Comparison of ENCODE assay signal across 8 cellular contexts in genomic region chr12:89709994-89710872, GRCh38. TPM values are rescaled to one million over a fixed set of nuclear protein-coding genes. Genes with fewer than 3 reads are reported as not detected.
A peak's percentile ranks its signal among the peaks of the same experiment; 100 is the strongest.
DNase-seq lines count a peak whose midpoint lies in the region; ATAC-seq, FAIRE-seq and TF ChIP-seq lines count a peak whose summit lies in the region.

No MANE protein-coding gene starts in this region.

- peaks cover 3% of the 10 kb centered on the region for H3K36me3 Mint-ChIP-seq in CD4-positive, CD25-positive, alpha-beta regulatory T cell

- peak overlapping the region; percentile 96 to 98 (median 97) for H3K27ac Mint-ChIP-seq in CD4-positive, CD25-positive, alpha-beta regulatory T cell

- POLR2A ChIA-PET in K562 (lab: Yijun Ruan, JAX) = interaction anchor here (0.6 to 0.9 kb wide), 2 partner anchors 42 to 152 kb away, joined by 3 read pairs; no protein-coding TSS in a partner anchor

- peaks cover 35% of the 10 kb centered on the region for H3K4me1 ChIP-seq in CD4-positive, CD25-positive, alpha-beta regulatory T cell (ENCODE audit: control insufficient read depth, insufficient read depth, low read length, poor library complexity, severe bottlenecking)
- peaks cover 12 to 26% of the 10 kb centered on the region in 2 experiments; a peak in 4 of 5 replicates for H3K4me1 ChIP-seq in K562 (replicated peaks in 1 of 2; ENCODE audit: control insufficient read depth in 2 of 2, insufficient read depth in 2 of 2, low read length in 2 of 2)
- peaks cover 7 to 20% (median 13%) of the 10 kb centered on the region in 3 donors for H3K4me1 ChIP-seq in skeletal muscle tissue (ENCODE audit: control insufficient read depth in 3 of 3, insufficient read depth in 3 of 3, low read length in 3 of 3)

- TF ChIP-seq RAD21 in K562 (CRISPR knock-in tag; conservative IDR thresholded peaks at IDR 0.05 in 1 of 2, IDR thresholded peaks at IDR 0.05 in 1 of 2) = peak in 1 of 2 experiments; percentile 2; a peak in 1 of 4 replicates

- peaks cover under 1 to 13% of the 10 kb centered on the region in 2 experiments for H3K9me3 ChIP-seq in CD4-positive, CD25-positive, alpha-beta regulatory T cell (ENCODE audit: control insufficient read depth in 2 of 2, low read length in 2 of 2)
- H3K9me3 ChIP-seq in K562 (replicated peaks; ENCODE audit: control insufficient read depth, insufficient read depth, low read depth, low read length) = no peaks in the 10 kb centered on the region
- peaks cover 6% of the 10 kb centered on the region for H3K9me3 ChIP-seq in iPS-18c (ENCODE audit: control insufficient read depth, insufficient read depth, low read length)
- no peaks in the 10 kb centered on the region for H3K9me3 ChIP-seq in skeletal muscle tissue (ENCODE audit: control insufficient read depth in 3 of 3, low read length in 3 of 3)

- intact Hi-C loops in K562 (cut with micrococcal nuclease) = loop anchor here (2.0 kb wide), 2 partner anchors 45 to 167 kb away; no protein-coding TSS in a partner anchor

- peaks cover 30% of the 10 kb centered on the region for H3K79me2 ChIP-seq in K562 (ENCODE audit: control insufficient read depth, insufficient read depth, low read length)

- 2% methylated on average over 35 of the region's 45 CpGs for WGBS in K562 (ENCODE audit: insufficient coverage, low coverage, missing lambda C conversion rate)

- in situ Hi-C loops in K562 (cut with MboI) = no loop called here

- H3K9me1 ChIP-seq in K562 (ENCODE audit: control insufficient read depth, insufficient read depth, low read length) = no peaks in the 10 kb centered on the region

- no peak for TF ChIP-seq POLR2A in K562 (conservative IDR thresholded peaks at IDR 0.05)

- peak overlapping the region; percentile 92 to 98 (median 96) for H3K4me3 Mint-ChIP-seq in CD4-positive, CD25-positive, alpha-beta regulatory T cell

- peak overlapping the region; percentile 87 for H2AFZ ChIP-seq in K562 (ENCODE audit: low read depth, low read length)

- peak overlapping the region; percentile 81 to 97 for H3K9ac ChIP-seq in K562 (ENCODE audit: insufficient read depth in 1 of 2, low read depth in 2 of 2, low read length in 2 of 2)
- H3K9ac ChIP-seq in skeletal muscle tissue (ENCODE audit: low read depth in 1 of 3, low read length in 3 of 3) = peak overlapping the region; percentile 80 to 99 (median 94)

- TF ChIP-seq CTCF in K562 (IDR thresholded peaks at IDR 0.05 in 2 of 3, conservative IDR thresholded peaks at IDR 0.05 in 1 of 3; ENCODE audit: insufficient read depth in 2 of 3, low read depth in 1 of 3, low read length in 3 of 3) = no peak

- no peak for TF ChIP-seq EP300 in K562 (IDR thresholded peaks at IDR 0.05; ENCODE audit: low read length)

- DNase-seq in CD4-positive, CD25-positive, alpha-beta regulatory T cell = peak in 2 of 3 donors; percentile 8 to 35
- DNase-seq in NCI-H774 (lab: John Stamatoyannopoulos, UW) (peak; percentile 77), K562 (ENCODE audit: extremely low read depth in 1 of 4, low spot score in 3 of 4) (no peak), inferior parietal cortex (ENCODE audit: extremely low spot score) (no peak), COR-L47 (lab: John Stamatoyannopoulos, UW) (no peak)

- H3K27ac ChIP-seq in CD4-positive, CD25-positive, alpha-beta regulatory T cell (ENCODE audit: insufficient read depth, low read length, poor library complexity, severe bottlenecking) = peak overlapping the region; percentile 93
- H3K27ac ChIP-seq in K562 (ENCODE audit: extremely low read depth, low read depth, low read length) (peak overlapping the region; percentile 94), skeletal muscle tissue (ENCODE audit: low read depth, low read length) (peak overlapping the region; percentile 98)

- ATAC-seq in CD4-positive, CD25-positive, alpha-beta regulatory T cell (ENCODE audit: low read depth in 2 of 2) = no peak
- ATAC-seq in GM21390 (IDR thresholded peaks at IDR 0.05; ENCODE audit: unreplicated experiment) = peak; percentile 9
- ATAC-seq in K562 = peak; percentile 16

- peaks cover 0 to 13% (median 4%) of the 10 kb centered on the region in 7 donors for H3K9me3 Mint-ChIP-seq in CD4-positive, CD25-positive, alpha-beta regulatory T cell

- peaks cover 13% of the 10 kb centered on the region; the same call in 1 of the 2 replicates for H4K20me1 ChIP-seq in K562 (replicated peaks; ENCODE audit: control insufficient read depth, insufficient read depth, low read length)

- H3K4me3 ChIP-seq in CD4-positive, CD25-positive, alpha-beta regulatory T cell (ENCODE audit: low read depth, low read length) = peak overlapping the region; percentile 88
- H3K4me3 ChIP-seq in K562 (peak overlapping the region; percentile 75), iPS-18c (ENCODE audit: insufficient read depth, low read depth, low read length) (peak overlapping the region; percentile 90), skeletal muscle tissue (ENCODE audit: low read length in 3 of 3) (peak overlapping the region; percentile 82 to 93 (median 92))

- no peak for FAIRE-seq in K562 (lab: Jason Lieb, UNC)

- peak overlapping the region; percentile 90 for H3K4me2 ChIP-seq in K562 (ENCODE audit: insufficient read depth, low read length)

- H3K4me1 Mint-ChIP-seq in CD4-positive, CD25-positive, alpha-beta regulatory T cell = peaks cover 28 to 53% (median 30%) of the 10 kb centered on the region in 4 donors

- CTCF ChIA-PET in K562 (lab: Yijun Ruan, JAX; ENCODE audit: low intra/inter-chr PET ratio) = no interaction called here

- peaks cover 18% of the 10 kb centered on the region for H3K27me3 Mint-ChIP-seq in CD4-positive, CD25-positive, alpha-beta regulatory T cell

- H3K27me3 ChIP-seq in CD4-positive, CD25-positive, alpha-beta regulatory T cell (ENCODE audit: control insufficient read depth, insufficient read depth, low read length) = no peaks in the 10 kb centered on the region
- H3K27me3 ChIP-seq in K562 (ENCODE audit: control insufficient read depth in 2 of 2, insufficient read depth in 2 of 2, low read length in 2 of 2) (no peaks in the 10 kb centered on the region), skeletal muscle tissue (ENCODE audit: control insufficient read depth in 3 of 3, insufficient read depth in 3 of 3, low read length in 3 of 3) (no peaks in the 10 kb centered on the region)

- BruUV-seq in K562 (replicated peaks; lab: Mats Ljungman, UMichigan) = TSS peak; percentile 72

- no peaks in the 10 kb centered on the region for H3K36me3 ChIP-seq in CD4-positive, CD25-positive, alpha-beta regulatory T cell (ENCODE audit: control insufficient read depth, insufficient read depth, low read length)
- H3K36me3 ChIP-seq in K562 (ENCODE audit: control insufficient read depth, insufficient read depth, low read length) (no peaks in the 10 kb centered on the region), skeletal muscle tissue (ENCODE audit: control insufficient read depth in 3 of 3, insufficient read depth in 3 of 3, low read length in 3 of 3) (peaks cover 0 to 2% (median 0%) of the 10 kb centered on the region in 3 donors)

TF ChIP-seq in K562, 482 proteins besides CTCF, POLR2A, EP300 and RAD21 (continues in another document):
- peak; percentile 0; the same call in 1 of the 2 replicates for TF ChIP-seq ARID1B (IDR thresholded peaks at IDR 0.05)
- TF ChIP-seq CHD2 (IDR thresholded peaks at IDR 0.05; ENCODE audit: low read depth, low read length) = no peak
- no peak for TF ChIP-seq DDX20 (tag; IDR thresholded peaks at IDR 0.05; ENCODE audit: low read depth)
- TF ChIP-seq ZNF561 (CRISPR knock-in tag; conservative IDR thresholded peaks at IDR 0.05) = no peak
- no peak for TF ChIP-seq ZNF184 (CRISPR knock-in tag; IDR thresholded peaks at IDR 0.05)
- TF ChIP-seq ZNF316 (IDR thresholded peaks at IDR 0.05) = peak; percentile 36; the same call in 1 of the 2 replicates
- TF ChIP-seq TGIF2 (CRISPR knock-in tag; IDR thresholded peaks at IDR 0.05) = 0 out of 2 replicates have a peak, but pooled peaks have one; percentile 10
- no peak for TF ChIP-seq ZZZ3 (IDR thresholded peaks at IDR 0.05)
- no peak for TF ChIP-seq RBM22 (IDR thresholded peaks at IDR 0.05; ENCODE audit: low read depth, low read length, poor library complexity, severe bottlenecking)
- TF ChIP-seq SUPT5H (IDR thresholded peaks at IDR 0.05) = 0 out of 2 replicates have a peak, but pooled peaks have one; percentile 42
- TF ChIP-seq ZFP91 (CRISPR knock-in tag; IDR thresholded peaks at IDR 0.05) = no peak
- TF ChIP-seq TCF3 (CRISPR knock-in tag; IDR thresholded peaks at IDR 0.05) = peak; percentile 5; the same call in 1 of the 2 replicates

RNA-seq across cellular contexts. Expression of gene ATP2B1, which starts 1.6 kb away (rescaled TPM):
- 189 TPM for total RNA-seq in CD4-positive, CD25-positive, alpha-beta regulatory T cell
- 10 to 100 TPM; 51.1 to 78.6 (median 66.4) TPM for polyA plus RNA-seq in CD4-positive, CD25-positive, alpha-beta regulatory T cell
- 36.0 and 177 TPM in 2 replicates for total RNA-seq in K562 (2011; cell fraction: chromatin; rRNA removed; ENCODE audit: low replicate concordance)
- 21.2 and 30.4 TPM in 2 replicates for total RNA-seq in K562 (2011; cell fraction: nucleolus; rRNA removed)
- total RNA-seq in K562 (2011; cell fraction: nucleoplasm; rRNA removed) = 57.1 and 97.8 TPM in 2 replicates
- total RNA-seq in K562 (2014; rRNA removed) (15.4 and 27.9 TPM in 2 replicates), K562 (2014; rRNA removed; fragmentation: Illumina TruSeq; extraction: Trizol) (38.3 and 45.9 TPM in 2 replicates), K562 (2015; rRNA removed; fragmentation: Illumina TruSeq; extraction: Trizol) (35.0 and 39.0 TPM in 2 replicates), K562 (2021) (27.5 and 27.8 TPM in 2 replicates), skeletal muscle tissue (127 TPM)
- polyA plus RNA-seq in K562 (2011; rRNA removed) (17.5 and 22.7 TPM in 2 replicates), K562 (2014; fragmentation: Illumina TruSeq; extraction: Trizol) (26.1 and 28.5 TPM in 2 replicates), K562 (2014; fragmentation: Nextera tagmentation; extraction: Ambion mirVana) (1 to 10 TPM; 8.6 to 9.7 TPM), K562 (2014; rRNA removed) (16.2 and 26.5 TPM in 2 replicates)
- polyA plus RNA-seq in K562 (2011; cell fraction: cytosol; rRNA removed) = 3.3 and 7.2 TPM in 2 replicates
- 19.0 and 29.5 TPM in 2 replicates for polyA plus RNA-seq in K562 (2011; cell fraction: nucleus; rRNA removed)
- polyA plus RNA-seq in K562 (2012) = 12.7 and 20.0 TPM in 2 replicates
- polyA minus RNA-seq in K562 (2011; rRNA and poly(A)+ RNA removed) = 50.0 and 57.4 TPM in 2 replicates
- polyA minus RNA-seq in K562 (2011; cell fraction: cytosol; rRNA and poly(A)+ RNA removed) = 18.1 and 19.4 TPM in 2 replicates
- polyA minus RNA-seq in K562 (2011; cell fraction: nucleus; rRNA and poly(A)+ RNA removed) = 27.1 and 50.1 TPM in 2 replicates

Comparison
In these comparisons a context has a peak if more than half of its experiments do, and no peak if none do; other contexts are left out.
1. ATAC-seq: peak in GM21390 (single experiment) and K562 (single experiment); none in CD4-positive, CD25-positive, alpha-beta regulatory T cell (0 of 2).
2. DNase-seq: peak in CD4-positive, CD25-positive, alpha-beta regulatory T cell (2 of 3) and NCI-H774 (single experiment); none in K562 (0 of 4), inferior parietal cortex (single experiment) and COR-L47 (single experiment).
3. Peak in every context shown above with its lines, with median percentiles within 50 percentile points of each other: H3K27ac ChIP-seq and H3K4me3 ChIP-seq.